ENCODE assay signal across 17 cellular contexts in genomic region chr4:73213917-73214663, GRCh38. TPM values are rescaled to one million over a fixed set of nuclear protein-coding genes. Genes with fewer than 3 reads are reported as not detected.
DNase-seq lines count a peak whose midpoint lies in the region; ATAC-seq and TF ChIP-seq lines count a peak whose summit lies in the region.
"Had no signal": no experiment of that assay in that cellular context is flagged by ENCODE, and none has a peak within 500 bp of the region (broad histone marks: within the 10 kb centered on the region; RNA-seq: fewer than 3 reads in every experiment).

No MANE protein-coding gene starts in this region.

- no peak for ATAC-seq in HG03469 (IDR thresholded peaks at IDR 0.05; ENCODE audit: unreplicated experiment)
- ATAC-seq: stimulated activated naive CD8-positive, alpha-beta T cell treated with anti-CD3 and anti-CD28 coated beads, Interleukin-15, amount 100 ng/mL, for 72 hours had no signal

- DNase-seq in GM03348 (ENCODE audit: low spot score) (peak; percentile 22), amniotic epithelial cell (ENCODE audit: low read depth) (peak; percentile 72), fibroblast of mammary gland (ENCODE audit: low read depth) (peak; percentile 31), pulmonary artery endothelial cell (ENCODE audit: low read depth, low spot score) (peak; percentile 4), HuH-7 (ENCODE audit: low spot score) (no peak), T-helper 1 cell (no peak)
- DNase-seq: activated CD4-positive, alpha-beta T cell treated with anti-CD3 and anti-CD28 coated beads, Interleukin-2, amount 10 ng/mL, durations not matched to agents 7 days and 5 days; activated CD8-positive, alpha-beta memory T cell treated with anti-CD3 and anti-CD28 coated beads, Interleukin-2, amount 50 U/mL, for 4 hours; activated gamma-delta T cell; anterior cingulate cortex; NCI-H1436 treated with DMSO at 0.1 percent for 48 hours; occipital lobe; sigmoid colon; stimulated activated CD4-positive, alpha-beta T cell treated with anti-CD3 and anti-CD28 coated beads, Interleukin-2, amount 100 ng/mL, for 24 hours; stimulated activated naive CD8-positive, alpha-beta T cell treated with anti-CD3 and anti-CD28 coated beads, Interleukin-15, amount 100 ng/mL, for 72 hours had no signal

- no peak for TF ChIP-seq CTCF in fibroblast of mammary gland (conservative IDR thresholded peaks at IDR 0.05; ENCODE audit: control insufficient read depth, insufficient read depth, low read depth, low read length)

- H3K4me3 ChIP-seq in fibroblast of mammary gland (ENCODE audit: control insufficient read depth, low read depth, low read length): no peak overlapping the region
- H3K4me3 ChIP-seq: BLaER1, sigmoid colon had no signal

RNA-seq across cellular contexts. Expression of gene ANKRD17, which starts 44.5 kb away (rescaled TPM):
- 48.4 and 65.3 TPM in 2 replicates for total RNA-seq in pulmonary artery endothelial cell

Comparison
In these comparisons a context has a peak if more than half of its experiments do, and no peak if none do; other contexts are left out.
1. DNase-seq: peak in GM03348 (single experiment), amniotic epithelial cell (single experiment), fibroblast of mammary gland (single experiment) and pulmonary artery endothelial cell (single experiment); none in HuH-7 (single experiment) and T-helper 1 cell (0 of 5).